ENCODE assay signal across 22 cellular contexts in genomic region chr12:120579179-120579578, GRCh38. TPM values are rescaled to one million over a fixed set of nuclear protein-coding genes. Genes with fewer than 3 reads are reported as not detected.
DNase-seq lines count a peak whose midpoint lies in the region; ATAC-seq, FAIRE-seq and TF ChIP-seq lines count a peak whose summit lies in the region.
"Had no signal": no experiment of that assay in that cellular context is flagged by ENCODE, and none has a peak within 500 bp of the region (broad histone marks: within the 10 kb centered on the region; RNA-seq: fewer than 3 reads in every experiment).

No MANE protein-coding gene starts in this region.

- H3K36me3 ChIP-seq in endothelial cell of umbilical vein (ENCODE audit: control insufficient read depth in 2 of 2, extremely low read depth in 1 of 2, insufficient read depth in 2 of 2, low read length in 2 of 2) = peaks cover 15 to 28% of the 10 kb centered on the region in 2 experiments

- H3K9me1 ChIP-seq in endothelial cell of umbilical vein (replicated peaks; ENCODE audit: control insufficient read depth, extremely low read depth, insufficient read depth, low read length) = no peaks in the 10 kb centered on the region

- peaks cover 52% of the 10 kb centered on the region for H3K36me3 Mint-ChIP-seq in stimulated activated naive CD8-positive, alpha-beta T cell treated with anti-CD3 and anti-CD28 coated beads, Interleukin-15, Interleukin-2, amounts not matched to agents 100 ng/mL and 50 ng/mL, for 24 hours (ENCODE audit: low read depth)
- H3K36me3 Mint-ChIP-seq: IgD-negative memory B cell had no signal

- BruUV-seq in endothelial cell of umbilical vein (replicated peaks; lab: Mats Ljungman, UMichigan) = no TSS peak

- H3K79me2 ChIP-seq in endothelial cell of umbilical vein (ENCODE audit: control insufficient read depth, insufficient read depth, low read length) = no peaks in the 10 kb centered on the region

- H3K4me1 Mint-ChIP-seq in stimulated activated naive CD8-positive, alpha-beta T cell treated with anti-CD3 and anti-CD28 coated beads, Interleukin-15, Interleukin-2, amounts not matched to agents 100 ng/mL and 50 ng/mL, for 24 hours (ENCODE audit: low read depth) = peaks cover 42% of the 10 kb centered on the region

- no peaks in the 10 kb centered on the region for H3K9me3 Mint-ChIP-seq in stimulated activated naive CD8-positive, alpha-beta T cell treated with anti-CD3 and anti-CD28 coated beads, Interleukin-15, Interleukin-2, amounts not matched to agents 100 ng/mL and 50 ng/mL, for 24 hours
- H3K9me3 Mint-ChIP-seq: activated B cell treated with CpG ODN at 0.5 μM for 24 hours; IgD-negative memory B cell; stimulated activated memory B cell treated with anti-CD40 and anti-IgM and Interleukin-4, amounts not matched to agents 10 μg/mL and 1 μg/mL and 100 μg/mL, for 72 hours had no signal

- H3K9me3 ChIP-seq in endothelial cell of umbilical vein (replicated peaks; ENCODE audit: control insufficient read depth, insufficient read depth, low read length) = no peaks in the 10 kb centered on the region
- H3K9me3 ChIP-seq: A549; BLaER1 treated with 17β-estradiol and CSF1 and Interleukin-3, amounts not matched to agents 10 nM and 100 nM; tibial nerve had no signal

- no peak for TF ChIP-seq CTCF in endothelial cell of umbilical vein (IDR thresholded peaks at IDR 0.05; ENCODE audit: extremely low read depth in 1 of 2, insufficient read depth in 1 of 2, low read depth in 1 of 2, low read length in 2 of 2)
- TF ChIP-seq CTCF in GM10266 (IDR thresholded peaks at IDR 0.05; ENCODE audit: control insufficient read depth, insufficient read depth, low read depth, missing control alignments) = no peak

- intact Hi-C loops in endothelial cell of umbilical vein (cut with micrococcal nuclease) = no loop called here

- no peak overlapping the region for H3K9ac ChIP-seq in endothelial cell of umbilical vein (replicated peaks; ENCODE audit: extremely low read depth, insufficient read depth, low read length)

- CTCF ChIA-PET in endothelial cell of umbilical vein (lab: Charles Lee) = interaction anchor here (2.5 to 6.6 kb wide), 2 partner anchors 9 to 393 kb away, joined by 10 to 99 read pairs; no protein-coding TSS in a partner anchor

- no peak for ATAC-seq in stimulated activated naive CD8-positive, alpha-beta T cell treated with anti-CD3 and anti-CD28 coated beads, Interleukin-15, Interleukin-2, amounts not matched to agents 100 U/mL and 50 U/mL, for 24 hours
- ATAC-seq: A549; foreskin keratinocyte; stimulated activated memory B cell treated with anti-CD40 and anti-IgM and Interleukin-4, amounts not matched to agents 10 μg/mL and 1 μg/mL and 100 μg/mL, for 72 hours had no signal

- no peaks in the 10 kb centered on the region for H3K27me3 ChIP-seq in endothelial cell of umbilical vein (ENCODE audit: control insufficient read depth in 2 of 2, insufficient read depth in 2 of 2, low read length in 2 of 2)
- H3K27me3 ChIP-seq: foreskin keratinocyte, tibial nerve had no signal

- peak overlapping the region; percentile 38 for H3K27ac Mint-ChIP-seq in stimulated activated naive CD8-positive, alpha-beta T cell treated with anti-CD3 and anti-CD28 coated beads, Interleukin-15, Interleukin-2, amounts not matched to agents 100 ng/mL and 50 ng/mL, for 24 hours
- H3K27ac Mint-ChIP-seq: activated B cell treated with CpG ODN at 0.5 μM for 24 hours had no signal

- no peak overlapping the region for H3K4me2 ChIP-seq in endothelial cell of umbilical vein (ENCODE audit: insufficient read depth, low read length)
- H3K4me2 ChIP-seq: A549 had no signal

- peaks cover 7% of the 10 kb centered on the region for H3K27me3 Mint-ChIP-seq in stimulated activated naive CD8-positive, alpha-beta T cell treated with anti-CD3 and anti-CD28 coated beads, Interleukin-15, Interleukin-2, amounts not matched to agents 100 ng/mL and 50 ng/mL, for 24 hours
- H3K27me3 Mint-ChIP-seq: stimulated activated memory B cell treated with anti-CD40 and anti-IgM and Interleukin-4, amounts not matched to agents 10 μg/mL and 1 μg/mL and 100 μg/mL, for 72 hours had no signal

- POLR2A ChIA-PET in endothelial cell of umbilical vein (lab: Charles Lee) = no interaction called here

- H3K4me3 ChIP-seq in endothelial cell of umbilical vein (replicated peaks in 1 of 3; ENCODE audit: insufficient read depth in 1 of 3, low read depth in 1 of 3, low read length in 3 of 3) = no peak overlapping the region
- H3K4me3 ChIP-seq: A549; BLaER1 treated with 17β-estradiol and CSF1 and Interleukin-3, amounts not matched to agents 10 nM and 100 nM; tibial nerve had no signal

- DNase-seq in NCI-H2107 treated with DMSO at 0.1 percent for 48 hours (lab: John Stamatoyannopoulos, UW; ENCODE audit: unreplicated experiment) (peak; percentile 10), NCI-H2107 (lab: John Stamatoyannopoulos, UW) (no peak), endothelial cell of umbilical vein (ENCODE audit: low read depth, low spot score) (no peak), NCI-H2227 treated with DMSO at 0.1 percent for 48 hours (lab: John Stamatoyannopoulos, UW) (no peak), HK-2 (ENCODE audit: unreplicated experiment) (no peak), GM10266 (ENCODE audit: extremely low spot score) (no peak)
- no peak for DNase-seq in stimulated activated naive CD8-positive, alpha-beta T cell treated with anti-CD3 and anti-CD28 coated beads, Interleukin-15, Interleukin-2, amounts not matched to agents 100 U/mL and 50 U/mL, for 24 hours
- DNase-seq: activated B cell treated with CpG ODN at 0.5 μM for 24 hours; activated naive CD4-positive, alpha-beta T cell; foreskin keratinocyte; GOT3; NCI-H2029; NCI-H69; SIG-M5 had no signal

- H3K4me1 ChIP-seq in endothelial cell of umbilical vein (ENCODE audit: control insufficient read depth, extremely low read depth, insufficient read depth, low read length) = peaks cover 13% of the 10 kb centered on the region
- H3K4me1 ChIP-seq: foreskin keratinocyte had no signal

- H2AFZ ChIP-seq in endothelial cell of umbilical vein (ENCODE audit: low read depth, low read length) = no peak overlapping the region

- no peaks in the 10 kb centered on the region for H4K20me1 ChIP-seq in endothelial cell of umbilical vein (replicated peaks; ENCODE audit: control insufficient read depth, extremely low read depth, insufficient read depth, low read length)

- dilution Hi-C loops in endothelial cell of umbilical vein (cut with MboI; ENCODE audit: extremely low pct_ligation_motif_present, low sequenced_read_pairs) = no loop called here

- peak overlapping the region; percentile 51 for H3K4me3 Mint-ChIP-seq in stimulated activated naive CD8-positive, alpha-beta T cell treated with anti-CD3 and anti-CD28 coated beads, Interleukin-15, Interleukin-2, amounts not matched to agents 100 ng/mL and 50 ng/mL, for 24 hours
- H3K4me3 Mint-ChIP-seq: activated B cell treated with CpG ODN at 0.5 μM for 24 hours; stimulated activated memory B cell treated with anti-CD40 and anti-IgM and Interleukin-4, amounts not matched to agents 10 μg/mL and 1 μg/mL and 100 μg/mL, for 72 hours had no signal

- no peak for FAIRE-seq in endothelial cell of umbilical vein (lab: Jason Lieb, UNC)
- FAIRE-seq: A549, GM18507 had no signal

- no peak overlapping the region for H3K27ac ChIP-seq in endothelial cell of umbilical vein (ENCODE audit: insufficient read depth, low read depth, low read length)
- H3K27ac ChIP-seq: A549; BLaER1 treated with 17β-estradiol and CSF1 and Interleukin-3, amounts not matched to agents 10 nM and 100 nM; foreskin keratinocyte; HL-60; tibial nerve had no signal

- TF ChIP-seq POLR2A in endothelial cell of umbilical vein (IDR thresholded peaks at IDR 0.05; ENCODE audit: low read depth, low read length) = peak; percentile 29

TF ChIP-seq in endothelial cell of umbilical vein, 7 proteins besides CTCF, POLR2A, EP300 and RAD21:
- TF ChIP-seq JUN (IDR thresholded peaks at IDR 0.05; ENCODE audit: borderline replicate concordance, insufficient read depth, insufficient read length, low read depth) (no peak), EZH2 (IDR thresholded peaks at IDR 0.05; ENCODE audit: borderline replicate concordance, low read depth, low read length, severe bottlenecking) (no peak), MYC (IDR thresholded peaks at IDR 0.05; ENCODE audit: low read depth, low read length) (no peak), POLR2AphosphoS5 (IDR thresholded peaks at IDR 0.05; ENCODE audit: insufficient read depth, low read depth, low read length) (peak; percentile 19)

RNA-seq across cellular contexts. Expression of gene POP5, which starts 2.0 kb away (rescaled TPM):
- total RNA-seq in endothelial cell of umbilical vein = 25.7 and 30.5 TPM in 2 replicates
- 56.7 and 60.2 TPM in 2 replicates for polyA plus RNA-seq in endothelial cell of umbilical vein
- polyA plus RNA-seq in endothelial cell of umbilical vein (2011; cell fraction: cytosol; rRNA removed) = 62.8 and 72.3 TPM in 2 replicates
- 49.2 and 66.6 TPM in 2 replicates for polyA plus RNA-seq in endothelial cell of umbilical vein (2011; cell fraction: nucleus; rRNA removed)
- polyA plus RNA-seq in endothelial cell of umbilical vein (2012) = 42.8 and 52.7 TPM in 2 replicates
- 15.9 and 19.2 TPM in 2 replicates for polyA minus RNA-seq in endothelial cell of umbilical vein
- polyA minus RNA-seq in endothelial cell of umbilical vein (2011; cell fraction: cytosol; rRNA and poly(A)+ RNA removed) = 50.0 TPM
- 9.8 and 10.7 TPM in 2 replicates for polyA minus RNA-seq in endothelial cell of umbilical vein (2011; cell fraction: nucleus; rRNA and poly(A)+ RNA removed)

RNA-seq across cellular contexts. Expression of gene RNF10, which starts 45.0 kb away (rescaled TPM):
- 192 and 236 TPM in 2 replicates for total RNA-seq in endothelial cell of umbilical vein
- polyA plus RNA-seq in endothelial cell of umbilical vein = 92.1 and 120 TPM in 2 replicates
- 154 and 160 TPM in 2 replicates for polyA plus RNA-seq in endothelial cell of umbilical vein (2011; cell fraction: cytosol; rRNA removed)
- polyA plus RNA-seq in endothelial cell of umbilical vein (2011; cell fraction: nucleus; rRNA removed) = 286 and 294 TPM in 2 replicates
- polyA plus RNA-seq in endothelial cell of umbilical vein (2012) = 197 and 220 TPM in 2 replicates
- polyA minus RNA-seq in endothelial cell of umbilical vein = 292 and 309 TPM in 2 replicates
- 70.1 TPM for polyA minus RNA-seq in endothelial cell of umbilical vein (2011; cell fraction: cytosol; rRNA and poly(A)+ RNA removed)
- 84.4 and 152 TPM in 2 replicates for polyA minus RNA-seq in endothelial cell of umbilical vein (2011; cell fraction: nucleus; rRNA and poly(A)+ RNA removed)

RNA-seq across cellular contexts. Expression of gene COQ5, which starts 50.2 kb away (rescaled TPM):
- total RNA-seq in endothelial cell of umbilical vein = 19.7 and 27.2 TPM in 2 replicates
- polyA plus RNA-seq in endothelial cell of umbilical vein = 18.4 and 23.7 TPM in 2 replicates
- 27.6 and 29.7 TPM in 2 replicates for polyA plus RNA-seq in endothelial cell of umbilical vein (2011; cell fraction: cytosol; rRNA removed)
- polyA plus RNA-seq in endothelial cell of umbilical vein (2011; cell fraction: nucleus; rRNA removed) = 18.9 and 24.1 TPM in 2 replicates
- polyA plus RNA-seq in endothelial cell of umbilical vein (2012) = 28.0 and 31.3 TPM in 2 replicates
- polyA minus RNA-seq in endothelial cell of umbilical vein = 19.6 and 23.8 TPM in 2 replicates
- 14.6 TPM for polyA minus RNA-seq in endothelial cell of umbilical vein (2011; cell fraction: cytosol; rRNA and poly(A)+ RNA removed)
- polyA minus RNA-seq in endothelial cell of umbilical vein (2011; cell fraction: nucleus; rRNA and poly(A)+ RNA removed) = 6.7 and 10.3 TPM in 2 replicates
